ENCODE assay signal across 10 cellular contexts in genomic region chr9:87336407-87336806, GRCh38.
A peak's percentile ranks its signal among the peaks of the same experiment; 100 is the strongest.
DNase-seq lines count a peak whose midpoint lies in the region; ATAC-seq and TF ChIP-seq lines count a peak whose summit lies in the region.
"Had no signal": no experiment of that assay in that cellular context is flagged by ENCODE, and none has a peak within 500 bp of the region (broad histone marks: within the 10 kb centered on the region; RNA-seq: fewer than 3 reads in every experiment).

No MANE protein-coding gene starts in this region.

- TF ChIP-seq POLR2A in esophagus squamous epithelium (IDR thresholded peaks at IDR 0.05) = no peak

- H3K4me1 ChIP-seq in esophagus squamous epithelium = peaks cover 0 to 16% (median 5%) of the 10 kb centered on the region in 3 donors
- H3K4me1 ChIP-seq: parathyroid adenoma had no signal

- H3K27me3 ChIP-seq in esophagus squamous epithelium = peaks cover 0 to 25% (median 0%) of the 10 kb centered on the region in 4 donors

- intact Hi-C loops in esophagus squamous epithelium (cut with DNase I) = loop anchor here (5.0 kb wide), 1 partner anchor 321 kb away; no protein-coding TSS in a partner anchor

- DNase-seq in NCI-H748 (lab: John Stamatoyannopoulos, UW; ENCODE audit: unreplicated experiment) (peak; percentile 14), NCI-H748 treated with DMSO at 0.1 percent for 48 hours (lab: John Stamatoyannopoulos, UW) (no peak), MV-4-11 (lab: John Stamatoyannopoulos, UW) (peak; percentile 30), choroid plexus epithelial cell (ENCODE audit: low read depth) (peak; percentile 45), putamen (ENCODE audit: low spot score) (peak; percentile 7), glomerular visceral epithelial cell (ENCODE audit: extremely low spot score) (no peak), esophagus squamous epithelium (lab: John Stamatoyannopoulos, UW) (no peak)
- DNase-seq: effector CD8-positive, alpha-beta T cell had no signal

- peak; percentile 49 for TF ChIP-seq CTCF in choroid plexus epithelial cell (conservative IDR thresholded peaks at IDR 0.05; ENCODE audit: low read depth, low read length)
- no peak for TF ChIP-seq CTCF in esophagus squamous epithelium (IDR thresholded peaks at IDR 0.05)

- H3K36me3 ChIP-seq in esophagus squamous epithelium = no peaks in the 10 kb centered on the region

- WGBS in esophagus squamous epithelium, 2 donors = 64 to 69% methylated on average over 1 of the region's 1 CpG

- ATAC-seq in GM18861 (IDR thresholded peaks at IDR 0.05; ENCODE audit: unreplicated experiment) = no peak

- H3K9me3 ChIP-seq in esophagus squamous epithelium = peaks cover 0 to 7% (median 6%) of the 10 kb centered on the region in 3 donors

- H3K4me3 ChIP-seq in choroid plexus epithelial cell (ENCODE audit: low read depth, low read length) (no peak overlapping the region), esophagus squamous epithelium (no peak overlapping the region)

- H3K27ac ChIP-seq in esophagus squamous epithelium = no peak overlapping the region
- H3K27ac ChIP-seq: parathyroid adenoma had no signal

Comparison
In these comparisons a context has a peak if more than half of its experiments do, and no peak if none do; other contexts are left out.
1. DNase-seq: peak in NCI-H748 (single experiment), MV-4-11 (single experiment), choroid plexus epithelial cell (single experiment) and putamen (single experiment); none in NCI-H748 treated with DMSO at 0.1 percent for 48 hours (single experiment), glomerular visceral epithelial cell (single experiment) and esophagus squamous epithelium (single experiment).